8 cellular contexts compared by ENCODE assay signal in the genomic region with DNA sequence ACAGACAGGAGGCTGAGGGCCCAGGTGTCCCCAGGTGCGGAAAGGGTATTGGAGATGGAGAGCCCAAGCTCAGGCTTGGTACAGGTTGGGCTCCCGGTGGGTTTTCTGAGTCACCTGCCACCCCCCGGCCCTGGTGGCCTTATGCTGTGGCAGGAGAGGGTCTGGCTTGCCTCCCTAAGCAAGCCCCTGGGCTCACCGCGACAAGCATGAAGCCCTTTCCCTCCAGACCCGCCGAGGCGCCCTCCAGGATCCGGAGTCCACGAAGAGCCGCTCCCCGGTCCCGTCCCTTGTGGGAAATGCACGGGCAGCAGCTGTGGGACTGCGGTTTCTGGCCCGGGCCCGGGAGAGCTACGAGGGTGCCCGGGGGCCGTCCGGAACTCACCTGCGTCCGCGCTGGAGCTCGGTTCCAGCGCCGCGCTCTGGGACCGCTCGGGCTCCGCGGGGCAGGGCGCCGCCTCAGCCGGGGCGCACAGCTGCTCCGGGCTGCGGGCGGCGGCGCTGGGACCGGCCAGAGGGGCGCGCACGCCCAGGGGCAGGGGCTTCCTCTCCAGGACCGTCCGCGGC. TPM values are rescaled to one million over a fixed set of nuclear protein-coding genes. Genes with fewer than 3 reads are reported as not detected.
DNase-seq lines count a peak whose midpoint lies in the region; ATAC-seq and TF ChIP-seq lines count a peak whose summit lies in the region.

No MANE protein-coding gene starts in this region.

- H3K27ac ChIP-seq in testis = no peak overlapping the region

- H3K4me1 Mint-ChIP-seq in HFFc6 (ENCODE audit: low read depth) (peaks cover 14% of the 10 kb centered on the region), memory B cell (peaks cover 12% of the 10 kb centered on the region)
- peaks cover 8% of the 10 kb centered on the region for H3K4me1 Mint-ChIP-seq in activated CD4-positive, alpha-beta memory T cell treated with anti-CD3 and anti-CD28 coated beads for 36 hours (ENCODE audit: low read depth)

- intact Hi-C loops in activated CD4-positive, alpha-beta memory T cell treated with anti-CD3 and anti-CD28 coated beads for 36 hours (cut with micrococcal nuclease) = loop anchor here (2.0 to 5.0 kb wide), 4 partner anchors 17 to 522 kb away; a partner anchor contains a TSS
- intact Hi-C loops in testis (cut with DNase I; ENCODE audit: low total_unique reads) = no loop called here

- H3K9me3 ChIP-seq in testis = no peaks in the 10 kb centered on the region

- H3K9me3 Mint-ChIP-seq in HFFc6 = no peaks in the 10 kb centered on the region
- no peaks in the 10 kb centered on the region for H3K9me3 Mint-ChIP-seq in activated CD4-positive, alpha-beta memory T cell treated with anti-CD3 and anti-CD28 coated beads for 36 hours
- H3K9me3 Mint-ChIP-seq in memory B cell = no peaks in the 10 kb centered on the region

- peaks cover 8% of the 10 kb centered on the region for H3K4me1 ChIP-seq in testis

- CTCF ChIA-PET in activated CD4-positive, alpha-beta memory T cell treated with anti-CD3 and anti-CD28 coated beads for 36 hours (lab: Charles Lee) = interaction anchor here (0.7 to 10.6 kb wide), 9 partner anchors 14 to 530 kb away, joined by 3 to 208 read pairs (median 10); a partner anchor contains a TSS

- H3K36me3 Mint-ChIP-seq in HFFc6 (ENCODE audit: low read depth) (no peaks in the 10 kb centered on the region), memory B cell (no peaks in the 10 kb centered on the region)
- H3K36me3 Mint-ChIP-seq in activated CD4-positive, alpha-beta memory T cell treated with anti-CD3 and anti-CD28 coated beads for 36 hours = no peaks in the 10 kb centered on the region

- WGBS in testis, 2 donors = 8% methylated on average over 42 of the region's 48 CpGs; no CpG with 5 or more reads in 1 of the 2 donors

- H3K27ac Mint-ChIP-seq in HFFc6 (no peak overlapping the region), memory B cell (no peak overlapping the region)
- no peak overlapping the region for H3K27ac Mint-ChIP-seq in activated CD4-positive, alpha-beta memory T cell treated with anti-CD3 and anti-CD28 coated beads for 36 hours

- H3K27me3 ChIP-seq in testis = no peaks in the 10 kb centered on the region

- POLR2A ChIA-PET in activated CD4-positive, alpha-beta memory T cell treated with anti-CD3 and anti-CD28 coated beads for 36 hours (lab: Charles Lee) = interaction anchor here (1.0 to 4.3 kb wide), 5 partner anchors 17 to 262 kb away, joined by 3 to 27 read pairs (median 5); a partner anchor contains a TSS

- no peak for TF ChIP-seq CTCF in HFFc6 (IDR thresholded peaks at IDR 0.05)
- no peak for TF ChIP-seq CTCF in testis (IDR thresholded peaks at IDR 0.05)

- H3K27me3 Mint-ChIP-seq in HFFc6 (ENCODE audit: insufficient read depth) (no peaks in the 10 kb centered on the region; the same call in 1 of the 2 replicates), memory B cell (peaks cover 3% of the 10 kb centered on the region)
- H3K27me3 Mint-ChIP-seq in activated CD4-positive, alpha-beta memory T cell treated with anti-CD3 and anti-CD28 coated beads for 36 hours = no peaks in the 10 kb centered on the region

- DNase-seq in HFFc6 (no peak), memory B cell (ENCODE audit: low spot score in 2 of 2) (no peak), T-helper 9 cell (no peak), activated gamma-delta T cell (lab: John Stamatoyannopoulos, UW) (no peak), testis (no peak)
- DNase-seq in activated CD4-positive, alpha-beta memory T cell treated with anti-CD3 and anti-CD28 coated beads for 36 hours = no peak
- DNase-seq in stimulated activated CD4-positive, alpha-beta T cell treated with anti-CD3 and anti-CD28 coated beads, Interleukin-15, amount 100 ng/mL, for 24 hours = no peak

- H3K4me3 Mint-ChIP-seq in HFFc6 = peak overlapping the region; percentile 26
- H3K4me3 Mint-ChIP-seq in activated CD4-positive, alpha-beta memory T cell treated with anti-CD3 and anti-CD28 coated beads for 36 hours = peak overlapping the region; percentile 52
- peak overlapping the region; percentile 52 for H3K4me3 Mint-ChIP-seq in memory B cell

- H3K4me3 ChIP-seq in GM08714 (ENCODE audit: low read length) (peak overlapping the region; percentile 61; the same call in 1 of the 2 replicates), testis (peak overlapping the region in 1 of 2 donors; percentile 32)

- no peak for TF ChIP-seq POLR2A in testis (IDR thresholded peaks at IDR 0.05)

- no peak for ATAC-seq in memory B cell (ENCODE audit: low read depth)

- no peaks in the 10 kb centered on the region for H3K36me3 ChIP-seq in testis (ENCODE audit: low read depth, missing control alignments)

RNA-seq across cellular contexts. Expression of a gene that starts 0.8 kb away (rescaled TPM):
- total RNA-seq in HFFc6 (2021; fragmentation: NEBNext Ultra II Directional; extraction: Animal tissue kit (Norgen Biotek cat#: 25700)) = 10 to 100 TPM in 5 of 6 experiments, 1 to 10 TPM in 1; 7.7 to 14.8 (median 11.3) TPM
- 1 to 10 TPM; 6.4 to 6.6 TPM for total RNA-seq in activated CD4-positive, alpha-beta memory T cell treated with anti-CD3 and anti-CD28 coated beads for 36 hours
- 1 to 10 TPM; 1.4 to 1.7 TPM for total RNA-seq in testis
- polyA plus RNA-seq in testis (ENCODE audit: insufficient read depth, low read depth, low replicate concordance) = 0.78 TPM

RNA-seq across cellular contexts. Expression of a gene that starts 7.7 kb away (rescaled TPM):
- 10 to 100 TPM in 5 of 6 experiments, 1 to 10 TPM in 1; 9.4 to 13.1 (median 10.6) TPM for total RNA-seq in HFFc6 (2021; fragmentation: NEBNext Ultra II Directional; extraction: Animal tissue kit (Norgen Biotek cat#: 25700))
- 1 to 10 TPM; 6.7 to 7.7 TPM for total RNA-seq in activated CD4-positive, alpha-beta memory T cell treated with anti-CD3 and anti-CD28 coated beads for 36 hours
- total RNA-seq in testis = 10 to 100 TPM in 1 of 2 donors, 1 to 10 TPM in 1; 7.2 to 10.1 TPM
- polyA plus RNA-seq in testis (ENCODE audit: insufficient read depth, low read depth, low replicate concordance) = 6.9 TPM

RNA-seq across cellular contexts. Expression of a gene that starts 15.7 kb away (rescaled TPM):
- under 1 TPM in 3 of 6 experiments, not detected in 3; 0.12 to 0.28 (median 0.16) TPM for total RNA-seq in HFFc6 (2021; fragmentation: NEBNext Ultra II Directional; extraction: Animal tissue kit (Norgen Biotek cat#: 25700))
- not detected for total RNA-seq in activated CD4-positive, alpha-beta memory T cell treated with anti-CD3 and anti-CD28 coated beads for 36 hours
- 1 to 10 TPM; 5.7 to 9.6 TPM for total RNA-seq in testis
- polyA plus RNA-seq in testis (ENCODE audit: insufficient read depth, low read depth, low replicate concordance) = 8.5 TPM

RNA-seq across cellular contexts. Expression of a gene that starts 17.2 kb away (rescaled TPM):
- 10 to 100 TPM; 70.1 to 90.2 (median 77.6) TPM for total RNA-seq in HFFc6 (2021; fragmentation: NEBNext Ultra II Directional; extraction: Animal tissue kit (Norgen Biotek cat#: 25700))
- 10 to 100 TPM; 32.9 to 33.1 TPM for total RNA-seq in activated CD4-positive, alpha-beta memory T cell treated with anti-CD3 and anti-CD28 coated beads for 36 hours
- 100 to 1,000 TPM; 122 to 124 TPM for total RNA-seq in testis
- 62.2 TPM for polyA plus RNA-seq in testis (ENCODE audit: insufficient read depth, low read depth, low replicate concordance)

RNA-seq across cellular contexts. Expression of a gene that starts 23.6 kb away (rescaled TPM):
- total RNA-seq in HFFc6 (2021; fragmentation: NEBNext Ultra II Directional; extraction: Animal tissue kit (Norgen Biotek cat#: 25700)) = 100 to 1,000 TPM; 112 to 197 (median 119) TPM
- total RNA-seq in activated CD4-positive, alpha-beta memory T cell treated with anti-CD3 and anti-CD28 coated beads for 36 hours = 10 to 100 TPM; 36.0 to 42.6 TPM
- total RNA-seq in testis = 100 to 1,000 TPM in 1 of 2 donors, 10 to 100 TPM in 1; 75.9 to 103 TPM
- polyA plus RNA-seq in testis (ENCODE audit: insufficient read depth, low read depth, low replicate concordance) = 47.7 TPM

Comparison
In these comparisons a context has a peak if more than half of its experiments do, and no peak if none do; other contexts are left out.
1. RNA of a gene that starts 15.7 kb away (total RNA-seq): 5.7 to 9.6 TPM in testis; not detected in activated CD4-positive, alpha-beta memory T cell treated with anti-CD3 and anti-CD28 coated beads for 36 hours and 0.12 to 0.28 TPM in HFFc6; every median in the first group is over 4 times any median in the second.
2. Peak in every context shown above with its lines, with median percentiles within 50 percentile points of each other: H3K4me3 Mint-ChIP-seq.